Comparison of ENCODE assay signal across 1 cellular context in genomic region chr22:36991220-36991619, GRCh38.
TF ChIP-seq lines count a peak whose summit lies in the region.

No MANE protein-coding gene starts in this region.

TF ChIP-seq in H1, 55 proteins besides CTCF, POLR2A, EP300 and RAD21:
- TF ChIP-seq, protein P1, sequence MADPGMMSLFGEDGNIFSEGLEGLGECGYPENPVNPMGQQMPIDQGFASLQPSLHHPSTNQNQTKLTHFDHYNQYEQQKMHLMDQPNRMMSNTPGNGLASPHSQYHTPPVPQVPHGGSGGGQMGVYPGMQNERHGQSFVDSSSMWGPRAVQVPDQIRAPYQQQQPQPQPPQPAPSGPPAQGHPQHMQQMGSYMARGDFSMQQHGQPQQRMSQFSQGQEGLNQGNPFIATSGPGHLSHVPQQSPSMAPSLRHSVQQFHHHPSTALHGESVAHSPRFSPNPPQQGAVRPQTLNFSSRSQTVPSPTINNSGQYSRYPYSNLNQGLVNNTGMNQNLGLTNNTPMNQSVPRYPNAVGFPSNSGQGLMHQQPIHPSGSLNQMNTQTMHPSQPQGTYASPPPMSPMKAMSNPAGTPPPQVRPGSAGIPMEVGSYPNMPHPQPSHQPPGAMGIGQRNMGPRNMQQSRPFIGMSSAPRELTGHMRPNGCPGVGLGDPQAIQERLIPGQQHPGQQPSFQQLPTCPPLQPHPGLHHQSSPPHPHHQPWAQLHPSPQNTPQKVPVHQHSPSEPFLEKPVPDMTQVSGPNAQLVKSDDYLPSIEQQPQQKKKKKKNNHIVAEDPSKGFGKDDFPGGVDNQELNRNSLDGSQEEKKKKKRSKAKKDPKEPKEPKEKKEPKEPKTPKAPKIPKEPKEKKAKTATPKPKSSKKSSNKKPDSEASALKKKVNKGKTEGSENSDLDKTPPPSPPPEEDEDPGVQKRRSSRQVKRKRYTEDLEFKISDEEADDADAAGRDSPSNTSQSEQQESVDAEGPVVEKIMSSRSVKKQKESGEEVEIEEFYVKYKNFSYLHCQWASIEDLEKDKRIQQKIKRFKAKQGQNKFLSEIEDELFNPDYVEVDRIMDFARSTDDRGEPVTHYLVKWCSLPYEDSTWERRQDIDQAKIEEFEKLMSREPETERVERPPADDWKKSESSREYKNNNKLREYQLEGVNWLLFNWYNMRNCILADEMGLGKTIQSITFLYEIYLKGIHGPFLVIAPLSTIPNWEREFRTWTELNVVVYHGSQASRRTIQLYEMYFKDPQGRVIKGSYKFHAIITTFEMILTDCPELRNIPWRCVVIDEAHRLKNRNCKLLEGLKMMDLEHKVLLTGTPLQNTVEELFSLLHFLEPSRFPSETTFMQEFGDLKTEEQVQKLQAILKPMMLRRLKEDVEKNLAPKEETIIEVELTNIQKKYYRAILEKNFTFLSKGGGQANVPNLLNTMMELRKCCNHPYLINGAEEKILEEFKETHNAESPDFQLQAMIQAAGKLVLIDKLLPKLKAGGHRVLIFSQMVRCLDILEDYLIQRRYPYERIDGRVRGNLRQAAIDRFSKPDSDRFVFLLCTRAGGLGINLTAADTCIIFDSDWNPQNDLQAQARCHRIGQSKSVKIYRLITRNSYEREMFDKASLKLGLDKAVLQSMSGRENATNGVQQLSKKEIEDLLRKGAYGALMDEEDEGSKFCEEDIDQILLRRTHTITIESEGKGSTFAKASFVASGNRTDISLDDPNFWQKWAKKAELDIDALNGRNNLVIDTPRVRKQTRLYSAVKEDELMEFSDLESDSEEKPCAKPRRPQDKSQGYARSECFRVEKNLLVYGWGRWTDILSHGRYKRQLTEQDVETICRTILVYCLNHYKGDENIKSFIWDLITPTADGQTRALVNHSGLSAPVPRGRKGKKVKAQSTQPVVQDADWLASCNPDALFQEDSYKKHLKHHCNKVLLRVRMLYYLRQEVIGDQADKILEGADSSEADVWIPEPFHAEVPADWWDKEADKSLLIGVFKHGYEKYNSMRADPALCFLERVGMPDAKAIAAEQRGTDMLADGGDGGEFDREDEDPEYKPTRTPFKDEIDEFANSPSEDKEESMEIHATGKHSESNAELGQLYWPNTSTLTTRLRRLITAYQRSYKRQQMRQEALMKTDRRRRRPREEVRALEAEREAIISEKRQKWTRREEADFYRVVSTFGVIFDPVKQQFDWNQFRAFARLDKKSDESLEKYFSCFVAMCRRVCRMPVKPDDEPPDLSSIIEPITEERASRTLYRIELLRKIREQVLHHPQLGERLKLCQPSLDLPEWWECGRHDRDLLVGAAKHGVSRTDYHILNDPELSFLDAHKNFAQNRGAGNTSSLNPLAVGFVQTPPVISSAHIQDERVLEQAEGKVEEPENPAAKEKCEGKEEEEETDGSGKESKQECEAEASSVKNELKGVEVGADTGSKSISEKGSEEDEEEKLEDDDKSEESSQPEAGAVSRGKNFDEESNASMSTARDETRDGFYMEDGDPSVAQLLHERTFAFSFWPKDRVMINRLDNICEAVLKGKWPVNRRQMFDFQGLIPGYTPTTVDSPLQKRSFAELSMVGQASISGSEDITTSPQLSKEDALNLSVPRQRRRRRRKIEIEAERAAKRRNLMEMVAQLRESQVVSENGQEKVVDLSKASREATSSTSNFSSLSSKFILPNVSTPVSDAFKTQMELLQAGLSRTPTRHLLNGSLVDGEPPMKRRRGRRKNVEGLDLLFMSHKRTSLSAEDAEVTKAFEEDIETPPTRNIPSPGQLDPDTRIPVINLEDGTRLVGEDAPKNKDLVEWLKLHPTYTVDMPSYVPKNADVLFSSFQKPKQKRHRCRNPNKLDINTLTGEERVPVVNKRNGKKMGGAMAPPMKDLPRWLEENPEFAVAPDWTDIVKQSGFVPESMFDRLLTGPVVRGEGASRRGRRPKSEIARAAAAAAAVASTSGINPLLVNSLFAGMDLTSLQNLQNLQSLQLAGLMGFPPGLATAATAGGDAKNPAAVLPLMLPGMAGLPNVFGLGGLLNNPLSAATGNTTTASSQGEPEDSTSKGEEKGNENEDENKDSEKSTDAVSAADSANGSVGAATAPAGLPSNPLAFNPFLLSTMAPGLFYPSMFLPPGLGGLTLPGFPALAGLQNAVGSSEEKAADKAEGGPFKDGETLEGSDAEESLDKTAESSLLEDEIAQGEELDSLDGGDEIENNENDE (IDR thresholded peaks at IDR 0.05; ENCODE audit: insufficient replicate concordance, low read length): no peak
- TF ChIP-seq RBBP5 (IDR thresholded peaks at IDR 0.05; ENCODE audit: borderline replicate concordance, low read depth, low read length): no peak
- TF ChIP-seq SIX5 (IDR thresholded peaks at IDR 0.05; ENCODE audit: low read depth, low read length): no peak
- no peak for TF ChIP-seq RFX5 (IDR thresholded peaks at IDR 0.05; ENCODE audit: borderline replicate concordance, low read depth, low read length)
- no peak for TF ChIP-seq CBX8 (IDR thresholded peaks at IDR 0.05; ENCODE audit: borderline replicate concordance, low read depth, low read length)
- TF ChIP-seq TEAD4 (IDR thresholded peaks at IDR 0.05; ENCODE audit: low read depth, low read length): no peak
- no peak for TF ChIP-seq JUN (IDR thresholded peaks at IDR 0.05; ENCODE audit: low read depth, low read length)
- TF ChIP-seq YY1 (IDR thresholded peaks at IDR 0.05; ENCODE audit: low read depth, low read length): no peak
- TF ChIP-seq GTF2F1 (IDR thresholded peaks at IDR 0.05; ENCODE audit: borderline replicate concordance, low read depth, low read length): no peak
- TF ChIP-seq NANOG (IDR thresholded peaks at IDR 0.05; ENCODE audit: insufficient read depth, low read depth, low read length, poor library complexity, severe bottlenecking): no peak
- no peak for TF ChIP-seq TBP (IDR thresholded peaks at IDR 0.05; ENCODE audit: low read depth, low read length)
- no peak for TF ChIP-seq SUZ12 (IDR thresholded peaks at IDR 0.05; ENCODE audit: low read length)
- TF ChIP-seq, protein P2, sequence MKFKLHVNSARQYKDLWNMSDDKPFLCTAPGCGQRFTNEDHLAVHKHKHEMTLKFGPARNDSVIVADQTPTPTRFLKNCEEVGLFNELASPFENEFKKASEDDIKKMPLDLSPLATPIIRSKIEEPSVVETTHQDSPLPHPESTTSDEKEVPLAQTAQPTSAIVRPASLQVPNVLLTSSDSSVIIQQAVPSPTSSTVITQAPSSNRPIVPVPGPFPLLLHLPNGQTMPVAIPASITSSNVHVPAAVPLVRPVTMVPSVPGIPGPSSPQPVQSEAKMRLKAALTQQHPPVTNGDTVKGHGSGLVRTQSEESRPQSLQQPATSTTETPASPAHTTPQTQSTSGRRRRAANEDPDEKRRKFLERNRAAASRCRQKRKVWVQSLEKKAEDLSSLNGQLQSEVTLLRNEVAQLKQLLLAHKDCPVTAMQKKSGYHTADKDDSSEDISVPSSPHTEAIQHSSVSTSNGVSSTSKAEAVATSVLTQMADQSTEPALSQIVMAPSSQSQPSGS (IDR thresholded peaks at IDR 0.05; ENCODE audit: low read length): no peak
- no peak for TF ChIP-seq MAFK (IDR thresholded peaks at IDR 0.05; ENCODE audit: low read depth, low read length)
- TF ChIP-seq CREB1 (IDR thresholded peaks at IDR 0.05): no peak
- no peak for TF ChIP-seq FOSL1 (IDR thresholded peaks at IDR 0.05; ENCODE audit: insufficient read depth, low read depth, low read length)
- TF ChIP-seq SP4 (IDR thresholded peaks at IDR 0.05; ENCODE audit: low read length): no peak
- no peak for TF ChIP-seq POU5F1 (IDR thresholded peaks at IDR 0.05; ENCODE audit: low read depth, low read length)
- TF ChIP-seq NRF1 (IDR thresholded peaks at IDR 0.05; ENCODE audit: low read depth, low read length): no peak
